ENCODE assay signal across 8 cellular contexts in the genomic region with DNA sequence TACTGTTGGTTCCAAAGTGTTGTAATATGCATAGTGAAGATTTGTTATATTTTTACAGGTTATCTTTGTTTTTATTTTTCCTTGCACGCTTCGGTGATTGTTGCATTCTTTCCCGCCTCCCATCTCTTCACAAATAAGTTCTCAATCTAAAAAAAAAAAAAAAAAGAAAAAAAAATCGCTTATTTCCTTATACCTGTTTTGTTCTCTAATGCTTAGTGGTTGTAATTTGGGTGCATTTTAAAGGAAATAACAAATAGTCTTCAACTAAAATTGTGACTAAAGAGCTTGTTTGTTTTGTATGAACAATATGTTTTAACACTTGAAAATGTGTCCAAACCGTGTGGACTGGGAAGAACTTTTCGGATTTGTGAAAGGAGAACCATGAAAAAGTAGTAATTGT. TPM values are rescaled to one million over a fixed set of nuclear protein-coding genes. Genes with fewer than 3 reads are reported as not detected.
A peak's percentile ranks its signal among the peaks of the same experiment; 100 is the strongest.
DNase-seq lines count a peak whose midpoint lies in the region; ATAC-seq and TF ChIP-seq lines count a peak whose summit lies in the region.

No MANE protein-coding gene starts in this region.

- DNase-seq in CD4-positive, CD25-positive, alpha-beta regulatory T cell: no peak
- DNase-seq in NCI-H2171 treated with DMSO at 0.1 percent for 48 hours (lab: John Stamatoyannopoulos, UW) (peak; percentile 60), neural crest cell (ENCODE audit: low read depth, low spot score) (no peak), SK-N-DZ (ENCODE audit: low spot score) (no peak), COLO829 (ENCODE audit: low spot score) (no peak)
- no peak for DNase-seq in effector memory CD4-positive, alpha-beta T cell

- peaks cover 2% of the 10 kb centered on the region for H3K36me3 ChIP-seq in CD4-positive, CD25-positive, alpha-beta regulatory T cell (ENCODE audit: control insufficient read depth, insufficient read depth, low read length)
- no peaks in the 10 kb centered on the region for H3K36me3 ChIP-seq in effector memory CD4-positive, alpha-beta T cell (ENCODE audit: control insufficient read depth, insufficient read depth, low read length)

- peaks cover 5% of the 10 kb centered on the region for H3K36me3 Mint-ChIP-seq in CD4-positive, CD25-positive, alpha-beta regulatory T cell
- H3K36me3 Mint-ChIP-seq in neural crest cell (ENCODE audit: low read depth): no peaks in the 10 kb centered on the region

- H3K4me1 ChIP-seq in CD4-positive, CD25-positive, alpha-beta regulatory T cell (ENCODE audit: control insufficient read depth, insufficient read depth, low read length, poor library complexity, severe bottlenecking): peaks cover 63% of the 10 kb centered on the region
- H3K4me1 ChIP-seq in effector memory CD4-positive, alpha-beta T cell (ENCODE audit: control insufficient read depth, insufficient read depth, low read length, poor library complexity, severe bottlenecking): peaks cover 35% of the 10 kb centered on the region

- peak overlapping the region; percentile 98 for H3K4me3 ChIP-seq in CD4-positive, CD25-positive, alpha-beta regulatory T cell (ENCODE audit: low read depth, low read length)
- H3K4me3 ChIP-seq in effector memory CD4-positive, alpha-beta T cell (ENCODE audit: insufficient read depth, low read depth, low read length, poor library complexity, severe bottlenecking): peak overlapping the region; percentile 97

- no peak for ATAC-seq in CD4-positive, CD25-positive, alpha-beta regulatory T cell (ENCODE audit: low read depth in 2 of 2)
- no peak for ATAC-seq in HG03139 (IDR thresholded peaks at IDR 0.05; ENCODE audit: unreplicated experiment)
- ATAC-seq in GM21423 (IDR thresholded peaks at IDR 0.05; ENCODE audit: unreplicated experiment): no peak

- TF ChIP-seq CTCF in neural crest cell (conservative IDR thresholded peaks at IDR 0.05): no peak

- H3K4me3 Mint-ChIP-seq in CD4-positive, CD25-positive, alpha-beta regulatory T cell: peak overlapping the region; percentile 84 to 95 (median 92)
- H3K4me3 Mint-ChIP-seq in neural crest cell: peak overlapping the region; percentile 95

- H3K4me1 Mint-ChIP-seq in CD4-positive, CD25-positive, alpha-beta regulatory T cell: peaks cover 29 to 68% (median 47%) of the 10 kb centered on the region in 4 donors
- peaks cover 42% of the 10 kb centered on the region for H3K4me1 Mint-ChIP-seq in neural crest cell

- H3K27me3 ChIP-seq in CD4-positive, CD25-positive, alpha-beta regulatory T cell (ENCODE audit: control insufficient read depth, insufficient read depth, low read length): no peaks in the 10 kb centered on the region
- H3K27me3 ChIP-seq in effector memory CD4-positive, alpha-beta T cell (replicated peaks; ENCODE audit: control insufficient read depth, insufficient read depth, low read length, poor library complexity, severe bottlenecking): no peaks in the 10 kb centered on the region

- H3K9me3 Mint-ChIP-seq in CD4-positive, CD25-positive, alpha-beta regulatory T cell: peaks cover 0 to 2% (median 0%) of the 10 kb centered on the region in 7 donors
- H3K9me3 Mint-ChIP-seq in neural crest cell: no peaks in the 10 kb centered on the region

- no peaks in the 10 kb centered on the region for H3K27me3 Mint-ChIP-seq in CD4-positive, CD25-positive, alpha-beta regulatory T cell
- no peaks in the 10 kb centered on the region for H3K27me3 Mint-ChIP-seq in neural crest cell (ENCODE audit: low read depth)

- H3K27ac Mint-ChIP-seq in CD4-positive, CD25-positive, alpha-beta regulatory T cell: peak overlapping the region; percentile 96 to 98 (median 98)
- peak overlapping the region; percentile 94 for H3K27ac Mint-ChIP-seq in neural crest cell (ENCODE audit: unreplicated experiment)

- H3K9me3 ChIP-seq in CD4-positive, CD25-positive, alpha-beta regulatory T cell (ENCODE audit: control insufficient read depth in 2 of 2, low read length in 2 of 2): no peaks in the 10 kb centered on the region
- H3K9me3 ChIP-seq in effector memory CD4-positive, alpha-beta T cell (ENCODE audit: control insufficient read depth, low read length): no peaks in the 10 kb centered on the region

- H3K27ac ChIP-seq in CD4-positive, CD25-positive, alpha-beta regulatory T cell (ENCODE audit: insufficient read depth, low read length, poor library complexity, severe bottlenecking): peak overlapping the region; percentile 98
- H3K27ac ChIP-seq in effector memory CD4-positive, alpha-beta T cell (ENCODE audit: insufficient read depth, low read length, poor library complexity, severe bottlenecking): peak overlapping the region; percentile 96

RNA-seq across cellular contexts. Expression of a gene that starts 1.5 kb away (rescaled TPM):
- total RNA-seq in CD4-positive, CD25-positive, alpha-beta regulatory T cell: 111 TPM
- 10 to 100 TPM; 69.9 to 94.4 (median 79.7) TPM for polyA plus RNA-seq in CD4-positive, CD25-positive, alpha-beta regulatory T cell
- total RNA-seq in neural crest cell: 255 and 259 TPM in 2 replicates
- polyA plus RNA-seq in SK-N-DZ (2014; cell fraction: cytosol; rRNA removed): 76.2 and 90.8 TPM in 2 replicates
- 106 TPM in 2 replicates for polyA plus RNA-seq in SK-N-DZ (2014; cell fraction: nucleus; rRNA removed)
